ENCODE assay signal across 8 cellular contexts in genomic region chr11:8090756-8091155, GRCh38. TPM values are rescaled to one million over a fixed set of nuclear protein-coding genes. Genes with fewer than 3 reads are reported as not detected.
DNase-seq lines count a peak whose midpoint lies in the region; ATAC-seq and TF ChIP-seq lines count a peak whose summit lies in the region.

No MANE protein-coding gene starts in this region.

- TF ChIP-seq POLR2A in transverse colon (IDR thresholded peaks at IDR 0.05): no peak

- ATAC-seq in HG02870 (IDR thresholded peaks at IDR 0.05; ENCODE audit: unreplicated experiment): no peak

- in situ Hi-C loops in GM13977 (cut with MboI; ENCODE audit: low pct_unique_long_range_greater_than_20kb, low sequenced_read_pairs, unreplicated experiment): no loop called here
- in situ Hi-C loops in transverse colon (cut with MboI; ENCODE audit: low pct_ligation_motif_present in 1 of 4, low pct_unique_long_range_greater_than_20kb in 1 of 4, low sequenced_read_pairs in 3 of 4): loop anchor here (10.0 to 25.0 kb wide), 3 partner anchors 56 to 203 kb away; no protein-coding TSS in a partner anchor

- intact Hi-C loops in transverse colon (cut with DNase I; ENCODE audit: low total_unique reads): no loop called here

- peak; percentile 28 for DNase-seq in AG10803 (ENCODE audit: low read depth)
- DNase-seq in GM13977 (ENCODE audit: low spot score): no peak
- peak; percentile 64 for DNase-seq in iPS DF 4.7 (ENCODE audit: extremely low read depth, low spot score)
- no peak for DNase-seq in transverse colon
- DNase-seq in HK-2 (ENCODE audit: unreplicated experiment): no peak
- DNase-seq in NCI-H748 (lab: John Stamatoyannopoulos, UW; ENCODE audit: unreplicated experiment): no peak

- H3K4me1 ChIP-seq in transverse colon: peaks cover 0 to 10% (median 5%) of the 10 kb centered on the region in 4 donors

- WGBS in transverse colon (ENCODE audit: low coverage in 1 of 2), 2 donors: 59% methylated on average over 5 of the region's 5 CpGs; no CpG with 5 or more reads in 1 of the 2 donors

- no peak overlapping the region for H3K4me3 ChIP-seq in AG10803 (ENCODE audit: low read length)
- H3K4me3 ChIP-seq in WI38 (ENCODE audit: low read depth, low read length): no peak overlapping the region
- H3K4me3 ChIP-seq in transverse colon: no peak overlapping the region

- TF ChIP-seq CTCF in AG10803 (conservative IDR thresholded peaks at IDR 0.05; ENCODE audit: low read length) (peak; percentile 69), GM13977 (IDR thresholded peaks at IDR 0.05; ENCODE audit: extremely low read depth, insufficient read depth, missing control alignments) (peak; percentile 54), WI38 (IDR thresholded peaks at IDR 0.05; ENCODE audit: low read depth, low read length) (peak; percentile 59), transverse colon (IDR thresholded peaks at IDR 0.05) (peak in 4 of 5 experiments; percentile 24 to 44 (median 28))

- H3K27ac ChIP-seq in transverse colon: no peak overlapping the region

- H3K9me3 ChIP-seq in transverse colon: no peaks in the 10 kb centered on the region

- H3K27me3 ChIP-seq in transverse colon: no peaks in the 10 kb centered on the region

- no peak for TF ChIP-seq EP300 in transverse colon (IDR thresholded peaks at IDR 0.05; ENCODE audit: low read depth)

- no peaks in the 10 kb centered on the region for H3K36me3 ChIP-seq in transverse colon

RNA-seq across cellular contexts. Expression of gene TUB, which starts 9.7 kb away (rescaled TPM):
- 1 to 10 TPM in 3 of 4 donors, under 1 TPM in 1; 1.00 to 7.1 (median 2.6) TPM for total RNA-seq in transverse colon

Comparison
In these comparisons a context has a peak if more than half of its experiments do, and no peak if none do; other contexts are left out.
1. DNase-seq: peak in AG10803 (single experiment) and iPS DF 4.7 (single experiment); none in GM13977 (single experiment), transverse colon (single experiment), HK-2 (single experiment) and NCI-H748 (single experiment).
2. Peak in every context shown above with its lines, with median percentiles within 50 percentile points of each other: CTCF ChIP-seq.